ENCODE assay signal across 12 cellular contexts in the genomic region with DNA sequence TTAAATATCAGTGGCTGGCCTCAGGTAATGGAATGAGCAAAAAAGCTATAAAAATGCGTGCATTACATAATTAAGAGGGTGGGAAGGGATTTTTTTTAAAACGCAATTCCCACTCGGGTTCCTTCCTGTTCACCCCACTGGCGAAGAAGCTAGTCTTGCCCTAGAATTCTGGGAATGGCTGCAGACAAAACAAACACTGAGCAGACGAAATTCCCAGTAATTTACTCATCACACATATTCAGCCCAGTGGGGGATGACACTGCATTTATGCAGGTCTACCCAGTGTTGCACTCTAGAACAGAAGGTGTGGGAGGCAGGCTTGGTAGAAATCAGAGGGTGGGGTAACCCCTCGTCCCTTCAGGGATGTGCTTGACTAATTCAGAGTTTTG.
A peak's percentile ranks its signal among the peaks of the same experiment; 100 is the strongest.
DNase-seq lines count a peak whose midpoint lies in the region; ATAC-seq and TF ChIP-seq lines count a peak whose summit lies in the region.
"Had no signal": no experiment of that assay in that cellular context is flagged by ENCODE, and none has a peak within 500 bp of the region (broad histone marks: within the 10 kb centered on the region; RNA-seq: fewer than 3 reads in every experiment).

No MANE protein-coding gene starts in this region.

- no peak for TF ChIP-seq POLR2A in upper lobe of left lung (IDR thresholded peaks at IDR 0.05)

- H3K36me3 ChIP-seq in GM23248 (ENCODE audit: low read depth) (no peaks in the 10 kb centered on the region), upper lobe of left lung (peaks cover 0 to 8% (median 2%) of the 10 kb centered on the region in 4 donors)

- no peak for TF ChIP-seq EP300 in upper lobe of left lung (IDR thresholded peaks at IDR 0.05)

- H3K9me3 ChIP-seq in GM23248 (ENCODE audit: low read depth) (no peaks in the 10 kb centered on the region), upper lobe of left lung (peaks cover 0 to 4% (median 3%) of the 10 kb centered on the region in 4 donors)

- no peaks in the 10 kb centered on the region for H4K20me1 ChIP-seq in GM23248 (ENCODE audit: insufficient read depth)

- peak overlapping the region; percentile 84 for H3K4me2 ChIP-seq in GM23248 (ENCODE audit: unreplicated experiment)

- H3K27ac ChIP-seq in GM23248: peak overlapping the region; percentile 86
- no peak overlapping the region for H3K27ac ChIP-seq in upper lobe of left lung

- no peaks in the 10 kb centered on the region for H3K79me2 ChIP-seq in GM23248 (ENCODE audit: insufficient read depth)

- H3K4me1 ChIP-seq in GM23248 (ENCODE audit: insufficient read depth): peaks cover 22% of the 10 kb centered on the region
- H3K4me1 ChIP-seq in upper lobe of left lung: no peaks in the 10 kb centered on the region

- TF ChIP-seq CTCF in fibroblast of villous mesenchyme (IDR thresholded peaks at IDR 0.05; ENCODE audit: insufficient read depth, low read depth, low read length): no peak
- TF ChIP-seq CTCF in upper lobe of left lung (IDR thresholded peaks at IDR 0.05): no peak

- H3K9ac ChIP-seq in GM23248: peak overlapping the region; percentile 66

- 10 to 16% methylated on average over 6 of the region's 6 CpGs for WGBS in GM23248 (ENCODE audit: low coverage in 1 of 2, low lambda C conversion rate in 2 of 2, missing lambda C conversion rate in 2 of 2), 2 experiments
- 58 to 65% methylated on average over 6 of the region's 6 CpGs for WGBS in upper lobe of left lung, 2 donors

- no peaks in the 10 kb centered on the region for H3K27me3 ChIP-seq in GM23248 (replicated peaks; ENCODE audit: insufficient read depth)
- no peaks in the 10 kb centered on the region for H3K27me3 ChIP-seq in upper lobe of left lung

- H3F3A ChIP-seq in GM23248 (ENCODE audit: insufficient read depth): peaks cover 16% of the 10 kb centered on the region; the same call in 1 of the 2 replicates

- DNase-seq in GM23248 (peak; percentile 89), RPMI7951 (ENCODE audit: low read depth) (peak; percentile 70), fibroblast of villous mesenchyme (ENCODE audit: low read depth) (peak; percentile 59), upper lobe of left lung (no peak), GDM1 (lab: John Stamatoyannopoulos, UW) (no peak), COLO829 (ENCODE audit: low spot score) (no peak)
- DNase-seq: activated naive CD4-positive, alpha-beta T cell; COR-L47; effector memory CD8-positive, alpha-beta T cell; left cardiac atrium; stimulated activated CD4-positive, alpha-beta T cell treated with anti-CD3 and anti-CD28 coated beads, Interleukin-2, amount 100 ng/mL, for 24 hours had no signal

- no peaks in the 10 kb centered on the region for H3K9me2 ChIP-seq in GM23248 (ENCODE audit: insufficient read depth)

- peak; percentile 43 to 93 for ATAC-seq in upper lobe of left lung (ENCODE audit: low FRiP score in 2 of 2)
- ATAC-seq in HG02642 (IDR thresholded peaks at IDR 0.05; ENCODE audit: poor library complexity, unreplicated experiment): no peak
- ATAC-seq: effector memory CD8-positive, alpha-beta T cell had no signal

- 0 out of 2 replicates have a peak overlapping the region, but pooled peaks have one; percentile 26 for H2AFZ ChIP-seq in GM23248

- in situ Hi-C loops in GM23248 (cut with MboI): no loop called here

- H3K4me3 ChIP-seq in GM23248 (peak overlapping the region; percentile 54), fibroblast of villous mesenchyme (ENCODE audit: low read depth, low read length) (no peak overlapping the region), upper lobe of left lung (no peak overlapping the region)

Comparison
In these comparisons a context has a peak if more than half of its experiments do, and no peak if none do; other contexts are left out.
1. DNase-seq: peak in GM23248 (single experiment), RPMI7951 (single experiment) and fibroblast of villous mesenchyme (single experiment); none in upper lobe of left lung (0 of 2), GDM1 (single experiment) and COLO829 (single experiment).